11 cellular contexts compared by ENCODE assay signal in the genomic region with DNA sequence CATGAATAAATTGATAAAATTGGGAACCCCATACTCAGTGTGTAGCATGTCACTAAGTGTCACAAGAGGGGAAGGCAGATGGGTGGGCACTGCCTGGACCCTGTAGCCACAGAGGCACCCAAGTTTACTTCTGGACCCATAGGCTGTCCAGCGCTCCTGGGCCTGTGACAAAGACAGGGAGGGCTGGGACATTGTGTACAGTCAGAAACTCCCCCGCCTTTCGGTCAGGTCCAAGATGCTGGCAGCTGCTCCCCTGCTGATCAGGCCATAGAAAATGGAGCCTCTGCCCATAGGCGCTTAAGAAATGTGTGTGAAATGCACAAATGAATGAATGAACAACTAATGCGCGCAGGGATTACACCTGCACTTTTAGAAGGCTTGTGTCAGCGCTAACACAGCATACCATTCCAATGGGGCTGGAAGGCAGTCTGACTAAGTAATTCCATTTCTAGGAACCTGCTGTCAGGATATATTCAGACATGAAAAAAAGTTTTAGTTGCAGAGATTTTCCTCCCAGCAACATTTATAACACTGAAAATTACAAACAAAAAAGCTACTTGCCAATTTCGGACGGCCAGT. TPM values are rescaled to one million over a fixed set of nuclear protein-coding genes. Genes with fewer than 3 reads are reported as not detected.
A peak's percentile ranks its signal among the peaks of the same experiment; 100 is the strongest.
DNase-seq lines count a peak whose midpoint lies in the region; ATAC-seq lines count a peak whose summit lies in the region.
"Had no signal": no experiment of that assay in that cellular context is flagged by ENCODE, and none has a peak within 500 bp of the region (broad histone marks: within the 10 kb centered on the region; RNA-seq: fewer than 3 reads in every experiment).

No MANE protein-coding gene starts in this region.

- intact Hi-C loops in activated naive CD4-positive, alpha-beta T cell treated with anti-CD3 and anti-CD28 coated beads for 36 hours (cut with micrococcal nuclease): no loop called here

- peaks cover 6% of the 10 kb centered on the region for H3K4me1 Mint-ChIP-seq in activated naive CD4-positive, alpha-beta T cell treated with anti-CD3 and anti-CD28 coated beads for 36 hours (ENCODE audit: low read depth)
- peaks cover 0 to 12% of the 10 kb centered on the region in 2 donors for H3K4me1 Mint-ChIP-seq in stimulated activated naive B cell treated with anti-CD40 and anti-IgM and Interleukin-4, amounts not matched to agents 10 μg/mL and 1 μg/mL and 100 μg/mL, for 72 hours
- H3K4me1 Mint-ChIP-seq: CD4-positive, CD25-positive, alpha-beta regulatory T cell had no signal

- CTCF ChIA-PET in activated naive CD4-positive, alpha-beta T cell treated with anti-CD3 and anti-CD28 coated beads for 36 hours (lab: Charles Lee): no interaction called here

- H3K4me3 Mint-ChIP-seq in activated naive CD4-positive, alpha-beta T cell treated with anti-CD3 and anti-CD28 coated beads for 36 hours: no peak overlapping the region
- no peak overlapping the region for H3K4me3 Mint-ChIP-seq in stimulated activated naive B cell treated with anti-CD40 and anti-IgM and Interleukin-4, amounts not matched to agents 10 μg/mL and 1 μg/mL and 100 μg/mL, for 72 hours
- H3K4me3 Mint-ChIP-seq: CD4-positive, CD25-positive, alpha-beta regulatory T cell had no signal

- no peak overlapping the region for H3K27ac Mint-ChIP-seq in activated naive CD4-positive, alpha-beta T cell treated with anti-CD3 and anti-CD28 coated beads for 36 hours
- H3K27ac Mint-ChIP-seq in stimulated activated naive B cell treated with anti-CD40 and anti-IgM and Interleukin-4, amounts not matched to agents 10 μg/mL and 1 μg/mL and 100 μg/mL, for 72 hours: no peak overlapping the region
- H3K27ac Mint-ChIP-seq: CD4-positive, CD25-positive, alpha-beta regulatory T cell had no signal

- ATAC-seq in stimulated activated naive B cell treated with anti-CD40 and anti-IgM and Interleukin-4, amounts not matched to agents 10 μg/mL and 1 μg/mL and 100 μg/mL, for 72 hours (replicated peaks): no peak
- no peak for ATAC-seq in HG02588 (IDR thresholded peaks at IDR 0.05; ENCODE audit: unreplicated experiment)

- H3K9me3 Mint-ChIP-seq in activated naive CD4-positive, alpha-beta T cell treated with anti-CD3 and anti-CD28 coated beads for 36 hours: no peaks in the 10 kb centered on the region
- no peaks in the 10 kb centered on the region for H3K9me3 Mint-ChIP-seq in stimulated activated naive B cell treated with anti-CD40 and anti-IgM and Interleukin-4, amounts not matched to agents 10 μg/mL and 1 μg/mL and 100 μg/mL, for 72 hours

- peaks cover 33% of the 10 kb centered on the region for H3K27me3 Mint-ChIP-seq in activated naive CD4-positive, alpha-beta T cell treated with anti-CD3 and anti-CD28 coated beads for 36 hours (ENCODE audit: low read depth)
- H3K27me3 Mint-ChIP-seq in stimulated activated naive B cell treated with anti-CD40 and anti-IgM and Interleukin-4, amounts not matched to agents 10 μg/mL and 1 μg/mL and 100 μg/mL, for 72 hours: peaks cover 52 to 57% of the 10 kb centered on the region in 2 donors

- no peaks in the 10 kb centered on the region for H3K36me3 Mint-ChIP-seq in activated naive CD4-positive, alpha-beta T cell treated with anti-CD3 and anti-CD28 coated beads for 36 hours (ENCODE audit: low read depth)
- H3K36me3 Mint-ChIP-seq in stimulated activated naive B cell treated with anti-CD40 and anti-IgM and Interleukin-4, amounts not matched to agents 10 μg/mL and 1 μg/mL and 100 μg/mL, for 72 hours: no peaks in the 10 kb centered on the region
- H3K36me3 Mint-ChIP-seq: CD4-positive, CD25-positive, alpha-beta regulatory T cell had no signal

- peak; percentile 10 for DNase-seq in activated naive CD4-positive, alpha-beta T cell treated with anti-CD3 and anti-CD28 coated beads for 36 hours
- no peak for DNase-seq in activated naive CD4-positive, alpha-beta T cell treated with Interleukin-2 at 50 U/mL for 16 hours
- peak; percentile 34 for DNase-seq in glomerular visceral epithelial cell (ENCODE audit: extremely low spot score)
- DNase-seq in renal cortical epithelial cell (ENCODE audit: low read depth): peak; percentile 43
- DNase-seq in NCI-H146 (lab: John Stamatoyannopoulos, UW): no peak
- DNase-seq in stimulated activated naive B cell treated with anti-CD40 and anti-IgM and Interleukin-4, amounts not matched to agents 10 μg/mL and 1 μg/mL and 100 μg/mL, for 72 hours: no peak
- DNase-seq: 8988T; ACHN; CD4-positive, CD25-positive, alpha-beta regulatory T cell; DMS 273 treated with DMSO at 0.1 percent for 48 hours had no signal

RNA-seq across cellular contexts. Expression of a gene that starts 16.3 kb away (rescaled TPM):
- total RNA-seq in activated naive CD4-positive, alpha-beta T cell treated with anti-CD3 and anti-CD28 coated beads for 36 hours: under 1 TPM; 0.02 to 0.27 TPM
- total RNA-seq in renal cortical epithelial cell: 18.8 and 43.5 TPM in 2 replicates

Comparison
In these comparisons a context has a peak if more than half of its experiments do, and no peak if none do; other contexts are left out.
1. DNase-seq: peak in activated naive CD4-positive, alpha-beta T cell treated with anti-CD3 and anti-CD28 coated beads for 36 hours (single experiment), glomerular visceral epithelial cell (single experiment) and renal cortical epithelial cell (single experiment); none in activated naive CD4-positive, alpha-beta T cell treated with Interleukin-2 at 50 U/mL for 16 hours (single experiment), NCI-H146 (single experiment) and stimulated activated naive B cell treated with anti-CD40 and anti-IgM and Interleukin-4, amounts not matched to agents 10 μg/mL and 1 μg/mL and 100 μg/mL, for 72 hours (single experiment).
2. RNA of a gene that starts 16.3 kb away (total RNA-seq): 18.8 to 43.5 TPM in renal cortical epithelial cell; 0.02 to 0.27 TPM in activated naive CD4-positive, alpha-beta T cell treated with anti-CD3 and anti-CD28 coated beads for 36 hours; every median in the first group is over 10 times any median in the second.